ENCODE assay signal across 7 cellular contexts in genomic region chr16:2701272-2701671, GRCh38.
"Had no signal": no experiment of that assay in that cellular context is flagged by ENCODE, and none has a peak within 500 bp of the region (broad histone marks: within the 10 kb centered on the region; RNA-seq: fewer than 3 reads in every experiment).

No MANE protein-coding gene starts in this region.

- H3K9me3 ChIP-seq: HAP-1 had no signal

- ATAC-seq: K562 had no signal

- H3K4me1 ChIP-seq: HAP-1 had no signal

- DNase-seq: GM23248, GOT3, H7, IMR-90, KG1 had no signal

- H3K4me3 ChIP-seq: GM23248, HAP-1, K562 had no signal

- H3K27ac ChIP-seq: GM23248 had no signal

- H3K9ac ChIP-seq: GM23248 had no signal
